ENCODE assay signal across 8 cellular contexts in the genomic region with DNA sequence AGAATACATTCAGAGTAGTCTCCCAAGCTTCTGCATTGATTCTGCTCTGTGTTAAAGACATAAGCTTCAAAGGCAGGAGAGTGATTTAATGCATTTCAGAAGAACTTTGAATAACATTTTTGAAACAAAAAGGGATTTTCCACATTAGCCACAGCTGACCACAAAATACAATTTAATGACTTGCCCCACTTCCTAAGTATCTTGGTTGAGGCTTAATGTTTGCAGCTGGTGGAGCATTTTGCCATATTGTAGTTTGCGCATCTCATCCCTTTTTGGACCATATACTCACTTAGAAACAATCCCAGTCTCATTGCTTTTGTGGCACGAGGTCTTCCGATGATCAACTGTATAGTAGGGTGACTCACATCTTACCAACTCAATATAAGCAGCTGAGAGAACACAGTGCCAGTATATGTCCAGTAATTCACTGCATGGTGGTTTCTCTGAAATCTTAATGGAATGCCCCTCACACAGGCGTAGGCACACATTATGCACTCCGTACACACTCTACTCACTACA.
A peak's percentile ranks its signal among the peaks of the same experiment; 100 is the strongest.
DNase-seq lines count a peak whose midpoint lies in the region; ATAC-seq and TF ChIP-seq lines count a peak whose summit lies in the region.

No MANE protein-coding gene starts in this region.

- H2AFZ ChIP-seq in H9 (ENCODE audit: low read length), result no peak overlapping the region

- H2AK5ac ChIP-seq in H9 (ENCODE audit: insufficient read length, low read length), result no peak overlapping the region

- H3T11ph ChIP-seq in H9 (ENCODE audit: low read length), result no peak overlapping the region

- H2BK12ac ChIP-seq in H9 (ENCODE audit: insufficient read length, low read depth, low read length), result no peak overlapping the region

- H3K4me1 Mint-ChIP-seq in H9, result peaks cover 10 to 14% of the 10 kb centered on the region in 2 experiments; a peak in 3 of 4 replicates

- no peaks in the 10 kb centered on the region for H3K79me1 ChIP-seq in H9 (ENCODE audit: insufficient read depth, low read depth, low read length, poor library complexity, severe bottlenecking)

- no peak overlapping the region for H3K56ac ChIP-seq in H9 (ENCODE audit: insufficient read length, low read depth, low read length)

- H3K79me2 ChIP-seq in H9 (ENCODE audit: insufficient read depth, low read length), result no peaks in the 10 kb centered on the region

- H3K14ac ChIP-seq in H9 (ENCODE audit: insufficient read depth, low read length), result no peak overlapping the region

- H3K4me2 ChIP-seq in H9 (ENCODE audit: insufficient read depth, insufficient read length, low read length), result no peak overlapping the region

- H3K4me3 Mint-ChIP-seq in H9, result no peak overlapping the region

- H3K23me2 ChIP-seq in H9 (ENCODE audit: insufficient read length, low read depth, low read length, poor library complexity, severe bottlenecking), result no peaks in the 10 kb centered on the region

- H3K9me3 Mint-ChIP-seq in H9, result no peaks in the 10 kb centered on the region; a peak in 2 of 5 replicates

- peak overlapping the region in 1 of 3 experiments; percentile 13; a peak in 1 of 7 replicates for H3K27ac Mint-ChIP-seq in H9

- H3K23ac ChIP-seq in H9 (ENCODE audit: insufficient read length, low read depth, low read length), result no peak overlapping the region

- H2BK20ac ChIP-seq in H9 (ENCODE audit: low read depth, low read length, poor library complexity, severe bottlenecking), result no peak overlapping the region

- H2BK5ac ChIP-seq in H9 (ENCODE audit: insufficient read length, low read length), result no peak overlapping the region

- H3K9ac ChIP-seq in H9 (ENCODE audit: extremely low read depth, insufficient read length, low read length), result no peak overlapping the region

- no peaks in the 10 kb centered on the region for H3K27me3 ChIP-seq in H9 (ENCODE audit: insufficient read depth, low read length)

- H4K5ac ChIP-seq in H9 (ENCODE audit: insufficient read length, low read depth, low read length), result no peak overlapping the region

- no peak overlapping the region for H2BK15ac ChIP-seq in H9 (ENCODE audit: low read depth, low read length)

- TF ChIP-seq CTCF in H9 (conservative IDR thresholded peaks at IDR 0.05), result no peak

- ATAC-seq in HG03159 (IDR thresholded peaks at IDR 0.05; ENCODE audit: unreplicated experiment), result peak; percentile 72

- no peak overlapping the region for H4K91ac ChIP-seq in H9 (ENCODE audit: insufficient read length, low read depth, low read length)

- H3K9me3 ChIP-seq in H9 (ENCODE audit: control insufficient read depth, low read depth, low read length), result no peaks in the 10 kb centered on the region

- no peak overlapping the region for H3K4ac ChIP-seq in H9 (ENCODE audit: low read depth, low read length)

- H4K20me1 ChIP-seq in H9 (ENCODE audit: control insufficient read depth, insufficient read depth, insufficient read length), result no peaks in the 10 kb centered on the region

- DNase-seq in stimulated activated CD8-positive, alpha-beta memory T cell treated with anti-CD3 and anti-CD28 coated beads, Interleukin-12 subunit alpha, Interleukin-12 subunit beta, amount 100 ng/mL, for 24 hours (ENCODE audit: extremely low read depth), result peak; percentile 5
- DNase-seq in stimulated activated CD8-positive, alpha-beta memory T cell treated with anti-CD3 and anti-CD28 coated beads, Interleukin-4, amount 100 ng/mL, for 48 hours, result no peak
- DNase-seq in activated T-helper 9 cell treated with anti-CD3 and anti-CD28 coated beads, Interleukin-2, amount 50 U/mL, for 16 hours (ENCODE audit: low read depth), result peak; percentile 3
- peak; percentile 11 to 51 for DNase-seq in stimulated activated CD4-positive, alpha-beta T cell treated with anti-CD3 and anti-CD28 coated beads, Interleukin-2, amount 100 ng/mL, for 24 hours
- no peak for DNase-seq in amygdala (lab: John Stamatoyannopoulos, UW)
- no peak for DNase-seq in NCI-H524 (lab: John Stamatoyannopoulos, UW)
- DNase-seq in H9, result no peak

- no peak overlapping the region for H2BK120ac ChIP-seq in H9 (ENCODE audit: low read depth, low read length, poor library complexity, severe bottlenecking)

- no peaks in the 10 kb centered on the region for H3K36me3 Mint-ChIP-seq in H9 (ENCODE audit: insufficient read depth in 1 of 3, low read depth in 3 of 3)

- WGBS in H9 (ENCODE audit: extremely low coverage, insufficient read length, low lambda C conversion rate), result no CpG with 5 or more reads among the region's 5 CpGs

- no peak overlapping the region for H3K18ac ChIP-seq in H9 (ENCODE audit: insufficient read length, low read depth, low read length)

- no peaks in the 10 kb centered on the region for H3K4me1 ChIP-seq in H9 (ENCODE audit: insufficient read depth, low read length)

- no peaks in the 10 kb centered on the region for H3K27me3 Mint-ChIP-seq in H9 (ENCODE audit: low read depth)

- H3K27ac ChIP-seq in H9 (ENCODE audit: insufficient read length, low read depth, low read length), result no peak overlapping the region

- H4K8ac ChIP-seq in H9 (replicated peaks; ENCODE audit: insufficient read length, low read depth, low read length), result no peak overlapping the region

Comparison
In these comparisons a context has a peak if more than half of its experiments do, and no peak if none do; other contexts are left out.
1. DNase-seq: peak in stimulated activated CD8-positive, alpha-beta memory T cell treated with anti-CD3 and anti-CD28 coated beads, Interleukin-12 subunit alpha, Interleukin-12 subunit beta, amount 100 ng/mL, for 24 hours (single experiment), activated T-helper 9 cell treated with anti-CD3 and anti-CD28 coated beads, Interleukin-2, amount 50 U/mL, for 16 hours (single experiment) and stimulated activated CD4-positive, alpha-beta T cell treated with anti-CD3 and anti-CD28 coated beads, Interleukin-2, amount 100 ng/mL, for 24 hours (2 of 2); none in stimulated activated CD8-positive, alpha-beta memory T cell treated with anti-CD3 and anti-CD28 coated beads, Interleukin-4, amount 100 ng/mL, for 48 hours (single experiment), amygdala (0 of 56), NCI-H524 (0 of 2) and H9 (single experiment).